Comparison of ENCODE assay signal across 15 cellular contexts in genomic region chr6:148757944-148758343, GRCh38. TPM values are rescaled to one million over a fixed set of nuclear protein-coding genes. Genes with fewer than 3 reads are reported as not detected.
DNase-seq lines count a peak whose midpoint lies in the region; ATAC-seq and TF ChIP-seq lines count a peak whose summit lies in the region.
"Had no signal": no experiment of that assay in that cellular context is flagged by ENCODE, and none has a peak within 500 bp of the region (broad histone marks: within the 10 kb centered on the region; RNA-seq: fewer than 3 reads in every experiment).

No MANE protein-coding gene starts in this region.

- H3K27ac Mint-ChIP-seq in CD4-positive, alpha-beta T cell, result peak overlapping the region; percentile 80
- H3K27ac Mint-ChIP-seq in activated naive CD8-positive, alpha-beta T cell treated with anti-CD3 and anti-CD28 coated beads, Interleukin-2, amount 50 U/mL, for 24 hours, result peak overlapping the region; percentile 57
- no peak overlapping the region for H3K27ac Mint-ChIP-seq in HFFc6

- no peaks in the 10 kb centered on the region for H3K9me3 ChIP-seq in CD4-positive, alpha-beta T cell (ENCODE audit: control insufficient read depth, low read length)
- H3K9me3 ChIP-seq: adrenal gland, Caco-2, mucosa of descending colon had no signal

- H3K36me3 Mint-ChIP-seq in CD4-positive, alpha-beta T cell (ENCODE audit: low read depth), result no peaks in the 10 kb centered on the region
- no peaks in the 10 kb centered on the region for H3K36me3 Mint-ChIP-seq in activated naive CD8-positive, alpha-beta T cell treated with anti-CD3 and anti-CD28 coated beads, Interleukin-2, amount 50 U/mL, for 24 hours (ENCODE audit: low read depth)
- no peaks in the 10 kb centered on the region for H3K36me3 Mint-ChIP-seq in HFFc6 (ENCODE audit: low read depth)

- no peak for DNase-seq in CD4-positive, alpha-beta T cell
- no peak for DNase-seq in activated naive CD8-positive, alpha-beta T cell treated with anti-CD3 and anti-CD28 coated beads, Interleukin-2, amount 50 U/mL, for 24 hours
- no peak for DNase-seq in SHP77 (lab: John Stamatoyannopoulos, UW)
- DNase-seq in HFFc6, result no peak
- DNase-seq in COLO668 (lab: John Stamatoyannopoulos, UW; ENCODE audit: unreplicated experiment), result no peak
- no peak for DNase-seq in islet precursor cell
- DNase-seq: Caco-2; dermis blood vessel endothelial cell; NCI-H1417 treated with DMSO at 0.1 percent for 48 hours; NCI-H69; stimulated activated CD4-positive, alpha-beta T cell treated with anti-CD3 and anti-CD28 coated beads, Interleukin-4, amount 100 ng/mL, for 4 hours had no signal

- intact Hi-C loops in CD4-positive, alpha-beta T cell (cut with DNase I, micrococcal nuclease), result no loop called here

- H3K27me3 Mint-ChIP-seq in CD4-positive, alpha-beta T cell, result peaks cover 3% of the 10 kb centered on the region
- peaks cover 16% of the 10 kb centered on the region for H3K27me3 Mint-ChIP-seq in activated naive CD8-positive, alpha-beta T cell treated with anti-CD3 and anti-CD28 coated beads, Interleukin-2, amount 50 U/mL, for 24 hours
- H3K27me3 Mint-ChIP-seq in HFFc6 (ENCODE audit: insufficient read depth), result peaks cover 1% of the 10 kb centered on the region; the same call in 1 of the 2 replicates

- H3K27me3 ChIP-seq in CD4-positive, alpha-beta T cell (ENCODE audit: control insufficient read depth, insufficient read depth, low read length), result no peaks in the 10 kb centered on the region
- H3K27me3 ChIP-seq: adrenal gland had no signal

- peaks cover 51% of the 10 kb centered on the region for H3K4me1 Mint-ChIP-seq in CD4-positive, alpha-beta T cell (ENCODE audit: low read depth)
- peaks cover 57% of the 10 kb centered on the region for H3K4me1 Mint-ChIP-seq in activated naive CD8-positive, alpha-beta T cell treated with anti-CD3 and anti-CD28 coated beads, Interleukin-2, amount 50 U/mL, for 24 hours
- peaks cover 51% of the 10 kb centered on the region for H3K4me1 Mint-ChIP-seq in HFFc6 (ENCODE audit: low read depth)

- CTCF ChIA-PET in CD4-positive, alpha-beta T cell (lab: Charles Lee), result interaction anchor here (1.0 to 2.3 kb wide), 2 partner anchors 10 to 11 kb away, joined by 4 to 10 read pairs; partner anchors contain the start of gene UST

- no peak for TF ChIP-seq CTCF in CD4-positive, alpha-beta T cell (IDR thresholded peaks at IDR 0.05)
- no peak for TF ChIP-seq CTCF in HFFc6 (IDR thresholded peaks at IDR 0.05)

- H3K9me3 Mint-ChIP-seq in CD4-positive, alpha-beta T cell, result no peaks in the 10 kb centered on the region
- no peaks in the 10 kb centered on the region for H3K9me3 Mint-ChIP-seq in activated naive CD8-positive, alpha-beta T cell treated with anti-CD3 and anti-CD28 coated beads, Interleukin-2, amount 50 U/mL, for 24 hours
- no peaks in the 10 kb centered on the region for H3K9me3 Mint-ChIP-seq in HFFc6

- H3K4me3 Mint-ChIP-seq in CD4-positive, alpha-beta T cell, result peak overlapping the region; percentile 72
- peak overlapping the region; percentile 9 for H3K4me3 Mint-ChIP-seq in activated naive CD8-positive, alpha-beta T cell treated with anti-CD3 and anti-CD28 coated beads, Interleukin-2, amount 50 U/mL, for 24 hours
- H3K4me3 Mint-ChIP-seq in HFFc6, result no peak overlapping the region

- ATAC-seq in CD4-positive, alpha-beta T cell (ENCODE audit: poor library complexity), result no peak
- ATAC-seq in GM18858 (IDR thresholded peaks at IDR 0.05; ENCODE audit: unreplicated experiment), result peak; percentile 17
- ATAC-seq in HG03520 (IDR thresholded peaks at IDR 0.05; ENCODE audit: unreplicated experiment), result peak; percentile 20
- ATAC-seq in activated naive CD8-positive, alpha-beta T cell treated with anti-CD3 and anti-CD28 coated beads, Interleukin-2, amount 50 U/mL, for 24 hours, result peak; percentile 31

- POLR2A ChIA-PET in CD4-positive, alpha-beta T cell (lab: Charles Lee), result interaction anchor here (1.4 to 4.9 kb wide), 3 partner anchors 9 to 12 kb away, joined by 4 to 34 read pairs (median 12); partner anchors contain the start of gene UST

- H3K27ac ChIP-seq in CD4-positive, alpha-beta T cell (ENCODE audit: low read depth, low read length), result no peak overlapping the region
- H3K27ac ChIP-seq: adrenal gland had no signal

RNA-seq across cellular contexts. Expression of gene UST, which starts 11.1 kb away (rescaled TPM):
- total RNA-seq in CD4-positive, alpha-beta T cell, result 1 to 10 TPM; 1.9 to 3.7 TPM
- total RNA-seq in HFFc6 (2021; fragmentation: NEBNext Ultra II Directional; extraction: Animal tissue kit (Norgen Biotek cat#: 25700)), result 10 to 100 TPM; 12.9 to 17.3 (median 16.7) TPM
- total RNA-seq: Caco-2 had no signal
